23 cellular contexts compared by ENCODE assay signal in genomic region chr14:79246200-79246599, GRCh38.
DNase-seq lines count a peak whose midpoint lies in the region; ATAC-seq and TF ChIP-seq lines count a peak whose summit lies in the region.
"Had no signal": no experiment of that assay in that cellular context is flagged by ENCODE, and none has a peak within 500 bp of the region (broad histone marks: within the 10 kb centered on the region; RNA-seq: fewer than 3 reads in every experiment).

No MANE protein-coding gene starts in this region.

- no peak overlapping the region for H3K9ac ChIP-seq in SK-N-SH
- H3K9ac ChIP-seq: BLaER1, GM23248 had no signal

- intact Hi-C loops in aorta (cut with DNase I), result no loop called here

- no peak for ATAC-seq in SK-N-SH treated with all-trans-retinoic acid at 6 μM for 48 hours
- ATAC-seq in aorta (ENCODE audit: low FRiP score), result peak; percentile 50
- ATAC-seq: CD8-positive, alpha-beta T cell; GM12878; HCT116 had no signal

- no peak overlapping the region for H3K4me2 ChIP-seq in SK-N-SH
- H3K4me2 ChIP-seq: BLaER1 had no signal

- CTCF ChIA-PET in SK-N-SH (lab: Yijun Ruan, JAX), result no interaction called here

- no peaks in the 10 kb centered on the region for H4K20me1 ChIP-seq in SK-N-SH (ENCODE audit: insufficient read depth)
- H4K20me1 ChIP-seq: BLaER1 had no signal

- H3K79me2 ChIP-seq in SK-N-SH (ENCODE audit: insufficient read depth), result no peaks in the 10 kb centered on the region

- TF ChIP-seq CTCF in SK-N-SH (IDR thresholded peaks at IDR 0.05), result no peak
- TF ChIP-seq CTCF in fibroblast of the aortic adventitia (IDR thresholded peaks at IDR 0.05; ENCODE audit: insufficient read depth, low read length), result no peak
- TF ChIP-seq CTCF in foreskin fibroblast (IDR thresholded peaks at IDR 0.05; ENCODE audit: low read depth, low read length), result no peak

- H3K27ac ChIP-seq in SK-N-SH (ENCODE audit: low read depth in 2 of 2, low read length in 1 of 2) (no peak overlapping the region), aorta (ENCODE audit: low read depth in 1 of 2, low read length in 2 of 2) (no peak overlapping the region)
- H3K27ac ChIP-seq: 22Rv1, BLaER1, C4-2B, GM23248 had no signal

- no peaks in the 10 kb centered on the region for H3F3A ChIP-seq in SK-N-SH (replicated peaks; ENCODE audit: insufficient read depth)

- H3K9me2 ChIP-seq in SK-N-SH, result no peaks in the 10 kb centered on the region

- no peaks in the 10 kb centered on the region for H3K27me3 ChIP-seq in SK-N-SH (ENCODE audit: insufficient read depth)
- H3K27me3 ChIP-seq in aorta (ENCODE audit: control insufficient read depth in 1 of 2, insufficient read depth in 2 of 2, low read length in 1 of 2), result no peaks in the 10 kb centered on the region
- H3K27me3 ChIP-seq: BLaER1 had no signal

- 44% methylated on average over 3 of the region's 3 CpGs for WGBS in SK-N-SH (ENCODE audit: low lambda C conversion rate)
- 6 to 13% methylated on average over 3 of the region's 3 CpGs for WGBS in aorta, 2 donors

- H3K4me1 ChIP-seq in SK-N-SH (ENCODE audit: control insufficient read depth in 1 of 2, insufficient read depth in 2 of 2, low read depth in 1 of 2, low read length in 1 of 2) (peaks cover 0 to 8% of the 10 kb centered on the region in 2 experiments; a peak in 1 of 4 replicates), aorta (ENCODE audit: control insufficient read depth in 1 of 2, insufficient read depth in 2 of 2, low read length in 2 of 2) (no peaks in the 10 kb centered on the region)
- H3K4me1 ChIP-seq: BLaER1, Caco-2 had no signal

- DNase-seq in SK-N-SH, result no peak
- peak; percentile 4 for DNase-seq in fibroblast of the aortic adventitia (ENCODE audit: low read depth)
- peak; percentile 40 for DNase-seq in myocyte (ENCODE audit: low read depth)
- DNase-seq in aorta, result no peak
- DNase-seq in HuH-7.5 (ENCODE audit: low spot score), result no peak
- no peak for DNase-seq in NCI-H526 (lab: John Stamatoyannopoulos, UW)
- DNase-seq in foreskin fibroblast, result no peak
- DNase-seq: Caco-2; CD4-positive, CD25-positive, alpha-beta regulatory T cell; CD8-positive, alpha-beta T cell; DMS153; DND-41; EL; GDM1; GM23248; H7; HFFc6 had no signal

- POLR2A ChIA-PET in SK-N-SH (lab: Yijun Ruan, JAX), result no interaction called here

- H3K36me3 ChIP-seq in SK-N-SH (replicated peaks in 1 of 2; ENCODE audit: control insufficient read depth in 1 of 2, insufficient read depth in 2 of 2, low read length in 1 of 2) (no peaks in the 10 kb centered on the region), aorta (ENCODE audit: control insufficient read depth in 1 of 2, insufficient read depth in 2 of 2, low read length in 1 of 2) (no peaks in the 10 kb centered on the region)
- H3K36me3 ChIP-seq: BLaER1 had no signal

- H3K9me3 ChIP-seq in SK-N-SH (no peaks in the 10 kb centered on the region), aorta (ENCODE audit: control insufficient read depth, low read length) (no peaks in the 10 kb centered on the region)
- H3K9me3 ChIP-seq: BLaER1, Caco-2 had no signal

- no peak for TF ChIP-seq EP300 in SK-N-SH (IDR thresholded peaks at IDR 0.05; ENCODE audit: borderline replicate concordance in 1 of 2, low read depth in 1 of 2, low read length in 1 of 2)

- H3K4me3 ChIP-seq in SK-N-SH (ENCODE audit: low read depth in 2 of 2, low read length in 1 of 2) (no peak overlapping the region), fibroblast of the aortic adventitia (ENCODE audit: low read depth, low read length) (no peak overlapping the region), aorta (ENCODE audit: low read length in 2 of 2) (no peak overlapping the region), foreskin fibroblast (ENCODE audit: low read depth in 1 of 2, low read length in 2 of 2) (no peak overlapping the region)
- H3K4me3 ChIP-seq: BLaER1, GM12878, GM23248 had no signal

- TF ChIP-seq RAD21 in SK-N-SH (IDR thresholded peaks at IDR 0.05; ENCODE audit: low read length), result no peak

- no peak overlapping the region for H2AFZ ChIP-seq in SK-N-SH (ENCODE audit: low read depth)
- H2AFZ ChIP-seq: GM23248 had no signal

TF ChIP-seq in SK-N-SH, 30 proteins besides CTCF, POLR2A, EP300 and RAD21:
- TF ChIP-seq TCF12 (IDR thresholded peaks at IDR 0.05) (no peak), REST (IDR thresholded peaks at IDR 0.05; ENCODE audit: low read depth, low read length) (peak; percentile 91)

TF ChIP-seq in SK-N-SH treated with all-trans-retinoic acid at 6 μM for 48 hours, 23 proteins besides CTCF, POLR2A, EP300 and RAD21:
- TF ChIP-seq TCF4 (CRISPR knock-in tag; IDR thresholded peaks at IDR 0.05; ENCODE audit: borderline replicate concordance), result no peak
- no peak for TF ChIP-seq ZNF8 (CRISPR knock-in tag; IDR thresholded peaks at IDR 0.05)
- TF ChIP-seq, protein P1, sequence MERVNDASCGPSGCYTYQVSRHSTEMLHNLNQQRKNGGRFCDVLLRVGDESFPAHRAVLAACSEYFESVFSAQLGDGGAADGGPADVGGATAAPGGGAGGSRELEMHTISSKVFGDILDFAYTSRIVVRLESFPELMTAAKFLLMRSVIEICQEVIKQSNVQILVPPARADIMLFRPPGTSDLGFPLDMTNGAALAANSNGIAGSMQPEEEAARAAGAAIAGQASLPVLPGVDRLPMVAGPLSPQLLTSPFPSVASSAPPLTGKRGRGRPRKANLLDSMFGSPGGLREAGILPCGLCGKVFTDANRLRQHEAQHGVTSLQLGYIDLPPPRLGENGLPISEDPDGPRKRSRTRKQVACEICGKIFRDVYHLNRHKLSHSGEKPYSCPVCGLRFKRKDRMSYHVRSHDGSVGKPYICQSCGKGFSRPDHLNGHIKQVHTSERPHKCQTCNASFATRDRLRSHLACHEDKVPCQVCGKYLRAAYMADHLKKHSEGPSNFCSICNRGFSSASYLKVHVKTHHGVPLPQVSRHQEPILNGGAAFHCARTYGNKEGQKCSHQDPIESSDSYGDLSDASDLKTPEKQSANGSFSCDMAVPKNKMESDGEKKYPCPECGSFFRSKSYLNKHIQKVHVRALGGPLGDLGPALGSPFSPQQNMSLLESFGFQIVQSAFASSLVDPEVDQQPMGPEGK (CRISPR knock-in tag; IDR thresholded peaks at IDR 0.05; ENCODE audit: borderline replicate concordance), result no peak
- no peak for TF ChIP-seq RARB (CRISPR knock-in tag; IDR thresholded peaks at IDR 0.05)
- no peak for TF ChIP-seq TSHZ2 (CRISPR knock-in tag; IDR thresholded peaks at IDR 0.05)
- no peak for TF ChIP-seq POU6F1 (CRISPR knock-in tag; IDR thresholded peaks at IDR 0.05; ENCODE audit: borderline replicate concordance, low read depth)
- TF ChIP-seq TOX (CRISPR knock-in tag; IDR thresholded peaks at IDR 0.05; ENCODE audit: borderline replicate concordance), result no peak
- TF ChIP-seq ISL1 (CRISPR knock-in tag; IDR thresholded peaks at IDR 0.05), result no peak
- TF ChIP-seq ZNF565 (CRISPR knock-in tag; conservative IDR thresholded peaks at IDR 0.05; ENCODE audit: low read depth), result no peak

Comparison
In these comparisons a context has a peak if more than half of its experiments do, and no peak if none do; other contexts are left out.
1. DNase-seq: peak in fibroblast of the aortic adventitia (single experiment) and myocyte (single experiment); none in SK-N-SH (single experiment), aorta (0 of 2), HuH-7.5 (single experiment), NCI-H526 (0 of 2) and foreskin fibroblast (0 of 2).